10 cellular contexts compared by ENCODE assay signal in genomic region chr14:74792249-74793039, GRCh38. TPM values are rescaled to one million over a fixed set of nuclear protein-coding genes. Genes with fewer than 3 reads are reported as not detected.
DNase-seq lines count a peak whose midpoint lies in the region; ATAC-seq and TF ChIP-seq lines count a peak whose summit lies in the region.
"Had no signal": no experiment of that assay in that cellular context is flagged by ENCODE, and none has a peak within 500 bp of the region (broad histone marks: within the 10 kb centered on the region; RNA-seq: fewer than 3 reads in every experiment).

No MANE protein-coding gene starts in this region.

- TF ChIP-seq CTCF in mesothelial cell of epicardium (IDR thresholded peaks at IDR 0.05; ENCODE audit: unreplicated experiment) (no peak), coronary artery (IDR thresholded peaks at IDR 0.05) (no peak), tibial artery (IDR thresholded peaks at IDR 0.05) (no peak)

- peak overlapping the region; percentile 86 for H3K27ac Mint-ChIP-seq in central memory CD8-positive, alpha-beta T cell (ENCODE audit: low read depth)
- peak overlapping the region; percentile 83 for H3K27ac Mint-ChIP-seq in mesothelial cell of epicardium

- ATAC-seq in central memory CD8-positive, alpha-beta T cell (replicated peaks; ENCODE audit: extremely low read depth, poor library complexity, severe bottlenecking) = peak; percentile 49

- H3K9me3 Mint-ChIP-seq in central memory CD8-positive, alpha-beta T cell = no peaks in the 10 kb centered on the region
- peaks cover 8% of the 10 kb centered on the region for H3K9me3 Mint-ChIP-seq in mesothelial cell of epicardium

- H3K4me3 ChIP-seq in coronary artery = no peak overlapping the region
- no peak overlapping the region for H3K4me3 ChIP-seq in tibial artery
- H3K4me3 ChIP-seq: MG63 had no signal

- no peaks in the 10 kb centered on the region for H3K27me3 Mint-ChIP-seq in central memory CD8-positive, alpha-beta T cell
- no peaks in the 10 kb centered on the region for H3K27me3 Mint-ChIP-seq in mesothelial cell of epicardium (ENCODE audit: low read depth)

- peaks cover 12% of the 10 kb centered on the region for H3K36me3 Mint-ChIP-seq in central memory CD8-positive, alpha-beta T cell (ENCODE audit: insufficient read depth)
- peaks cover 20% of the 10 kb centered on the region for H3K36me3 Mint-ChIP-seq in mesothelial cell of epicardium

- DNase-seq in EH (ENCODE audit: low read depth) = peak; percentile 40
- no peak for DNase-seq in central memory CD8-positive, alpha-beta T cell (ENCODE audit: low spot score in 2 of 2)
- no peak for DNase-seq in mesothelial cell of epicardium (ENCODE audit: low spot score in 2 of 2, unreplicated experiment in 2 of 2)
- no peak for DNase-seq in MV-4-11 (lab: John Stamatoyannopoulos, UW)
- no peak for DNase-seq in coronary artery (ENCODE audit: low spot score)
- no peak for DNase-seq in AML-193 (lab: John Stamatoyannopoulos, UW)
- no peak for DNase-seq in tibial artery
- DNase-seq: islet precursor cell, MG63 had no signal

- intact Hi-C loops in tibial artery (cut with DNase I; ENCODE audit: low total_unique reads) = loop anchor here (5.0 to 10.0 kb wide), 3 partner anchors 185 to 428 kb away; no protein-coding TSS in a partner anchor

- H3K36me3 ChIP-seq in KOPT-K1 (ENCODE audit: insufficient read depth, low read length) (peaks cover 77% of the 10 kb centered on the region), tibial artery (peaks cover 4 to 12% (median 9%) of the 10 kb centered on the region in 3 donors)

- H3K4me1 ChIP-seq in tibial artery = peaks cover 0 to 22% (median 10%) of the 10 kb centered on the region in 4 donors

- no peaks in the 10 kb centered on the region for H3K27me3 ChIP-seq in tibial artery
- H3K27me3 ChIP-seq: MG63 had no signal

- H3K4me3 Mint-ChIP-seq in central memory CD8-positive, alpha-beta T cell = peak overlapping the region; percentile 56
- no peak overlapping the region for H3K4me3 Mint-ChIP-seq in mesothelial cell of epicardium

- H3K4me1 Mint-ChIP-seq in central memory CD8-positive, alpha-beta T cell = peaks cover 47% of the 10 kb centered on the region
- peaks cover 20% of the 10 kb centered on the region for H3K4me1 Mint-ChIP-seq in mesothelial cell of epicardium

- H3K9me3 ChIP-seq in KOPT-K1 (ENCODE audit: insufficient read depth, low read length, poor library complexity, severe bottlenecking) = no peaks in the 10 kb centered on the region
- H3K9me3 ChIP-seq in tibial artery = no peaks in the 10 kb centered on the region
- H3K9me3 ChIP-seq: MG63 had no signal

- H3K27ac ChIP-seq in KOPT-K1 (ENCODE audit: low read depth, low read length, poor library complexity, severe bottlenecking) = peak overlapping the region; percentile 20
- no peak overlapping the region for H3K27ac ChIP-seq in coronary artery
- H3K27ac ChIP-seq in tibial artery = no peak overlapping the region

RNA-seq across cellular contexts. Expression of gene YLPM1, which starts 29.3 kb away (rescaled TPM):
- total RNA-seq in mesothelial cell of epicardium = 125 to 135 TPM (median 125 TPM) in 3 replicates
